In genomic region chr20:46575394-46575793, GRCh38 we compare ENCODE assay signal across 29 cellular contexts. TPM values are rescaled to one million over a fixed set of nuclear protein-coding genes. Genes with fewer than 3 reads are reported as not detected.
"Had no signal": no experiment of that assay in that cellular context is flagged by ENCODE, and none has a peak within 500 bp of the region (broad histone marks: within the 10 kb centered on the region; RNA-seq: fewer than 3 reads in every experiment).

No MANE protein-coding gene starts in this region.

- H3K27ac ChIP-seq: KMS-11, PC-9, SK-N-MC, WERI-Rb-1 had no signal

- DNase-seq: activated CD8-positive, alpha-beta memory T cell treated with anti-CD3 and anti-CD28 coated beads, Interleukin-2, amount 50 U/mL, for 4 hours; activated gamma-delta T cell treated with Interleukin-2 at 50 U/mL for 16 hours; activated naive CD4-positive, alpha-beta T cell treated with anti-CD3 and anti-CD28 coated beads, Interleukin-2, amount 10 ng/mL, durations not matched to agents 7 days and 5 days; activated naive CD8-positive, alpha-beta T cell treated with anti-CD3 and anti-CD28 coated beads for 36 hours; anterior cingulate cortex; NCI-H1092 treated with DMSO at 0.1 percent for 48 hours; NCI-H1417 treated with DMSO at 0.1 percent for 48 hours; NCI-H1694; NCI-H2029; NCI-H2107; NCI-H345; NCI-H510A; NCI-H526 treated with DMSO at 0.1 percent for 48 hours; PC-9; SIG-M5; T-cell; T-helper 2 cell; T1000; WERI-Rb-1 had no signal

- H3K9me3 Mint-ChIP-seq: activated CD8-positive, alpha-beta T cell treated with anti-CD3 and anti-CD28 coated beads for 36 hours; activated naive CD4-positive, alpha-beta T cell treated with anti-CD3 and anti-CD28 coated beads, Interleukin-2, amount 10 ng/mL, durations not matched to agents 7 days and 5 days; activated naive CD8-positive, alpha-beta T cell treated with anti-CD3 and anti-CD28 coated beads for 36 hours; activated T-cell treated with anti-CD3 and anti-CD28 coated beads, Interleukin-2, amount 50 U/mL, for 72 hours; activated T-helper 2 cell treated with anti-CD3 and anti-CD28 coated beads, Interferon-gamma antibody, Interleukin-2, Interleukin-4, amounts not matched to agents 10 μg/mL and 5 μg/mL and 100 μg/mL, durations not matched to agents 14 hours and 24 hours and 36 hours; T-cell had no signal

- H3K4me2 ChIP-seq: KMS-11, PC-9 had no signal

- H3K36me3 ChIP-seq: WERI-Rb-1 had no signal

- H3K4me1 Mint-ChIP-seq: activated CD4-positive, alpha-beta T cell treated with anti-CD3 and anti-CD28 coated beads for 36 hours; T-cell had no signal

- H3K4me3 Mint-ChIP-seq: activated CD4-positive, alpha-beta T cell treated with anti-CD3 and anti-CD28 coated beads for 36 hours; activated CD8-positive, alpha-beta T cell treated with anti-CD3 and anti-CD28 coated beads for 36 hours; activated naive CD4-positive, alpha-beta T cell treated with anti-CD3 and anti-CD28 coated beads, Interleukin-2, amount 10 ng/mL, durations not matched to agents 7 days and 5 days; activated naive CD8-positive, alpha-beta T cell treated with anti-CD3 and anti-CD28 coated beads for 36 hours; activated T-cell treated with anti-CD3 and anti-CD28 coated beads, Interleukin-2, amount 50 U/mL, for 72 hours; T-cell had no signal

- H3K27ac Mint-ChIP-seq: activated CD4-positive, alpha-beta T cell treated with anti-CD3 and anti-CD28 coated beads for 36 hours; activated CD8-positive, alpha-beta T cell treated with anti-CD3 and anti-CD28 coated beads for 36 hours; activated naive CD4-positive, alpha-beta T cell treated with anti-CD3 and anti-CD28 coated beads, Interleukin-2, amount 10 ng/mL, durations not matched to agents 7 days and 5 days; activated naive CD8-positive, alpha-beta T cell treated with anti-CD3 and anti-CD28 coated beads for 36 hours; activated T-cell treated with anti-CD3 and anti-CD28 coated beads, Interleukin-2, amount 50 U/mL, for 72 hours; activated T-helper 2 cell treated with anti-CD3 and anti-CD28 coated beads, Interferon-gamma antibody, Interleukin-2, Interleukin-4, amounts not matched to agents 10 μg/mL and 5 μg/mL and 100 μg/mL, durations not matched to agents 14 hours and 24 hours and 36 hours; T-cell had no signal

- H3K4me3 ChIP-seq: PC-9, SK-N-MC had no signal

- H2AFZ ChIP-seq: PC-9 had no signal

- H3K36me3 Mint-ChIP-seq: activated naive CD4-positive, alpha-beta T cell treated with anti-CD3 and anti-CD28 coated beads, Interleukin-2, amount 10 ng/mL, durations not matched to agents 7 days and 5 days; activated naive CD8-positive, alpha-beta T cell treated with anti-CD3 and anti-CD28 coated beads for 36 hours; T-cell had no signal

- ATAC-seq: T-cell had no signal

RNA-seq across cellular contexts. Expression of gene OCSTAMP, which starts 24.9 kb away (rescaled TPM):
- total RNA-seq: activated CD8-positive, alpha-beta T cell treated with anti-CD3 and anti-CD28 coated beads for 36 hours; activated naive CD8-positive, alpha-beta T cell treated with anti-CD3 and anti-CD28 coated beads for 36 hours; activated T-helper 2 cell treated with anti-CD3 and anti-CD28 coated beads, Interferon-gamma antibody, Interleukin-2, Interleukin-4, amounts not matched to agents 10 μg/mL and 5 μg/mL and 100 μg/mL, durations not matched to agents 14 hours and 24 hours and 36 hours; cardiac septum; cerebellum; MCF 10A; PC-9; T-cell had no signal
- polyA plus RNA-seq: adipose tissue had no signal
